In the genomic region with DNA sequence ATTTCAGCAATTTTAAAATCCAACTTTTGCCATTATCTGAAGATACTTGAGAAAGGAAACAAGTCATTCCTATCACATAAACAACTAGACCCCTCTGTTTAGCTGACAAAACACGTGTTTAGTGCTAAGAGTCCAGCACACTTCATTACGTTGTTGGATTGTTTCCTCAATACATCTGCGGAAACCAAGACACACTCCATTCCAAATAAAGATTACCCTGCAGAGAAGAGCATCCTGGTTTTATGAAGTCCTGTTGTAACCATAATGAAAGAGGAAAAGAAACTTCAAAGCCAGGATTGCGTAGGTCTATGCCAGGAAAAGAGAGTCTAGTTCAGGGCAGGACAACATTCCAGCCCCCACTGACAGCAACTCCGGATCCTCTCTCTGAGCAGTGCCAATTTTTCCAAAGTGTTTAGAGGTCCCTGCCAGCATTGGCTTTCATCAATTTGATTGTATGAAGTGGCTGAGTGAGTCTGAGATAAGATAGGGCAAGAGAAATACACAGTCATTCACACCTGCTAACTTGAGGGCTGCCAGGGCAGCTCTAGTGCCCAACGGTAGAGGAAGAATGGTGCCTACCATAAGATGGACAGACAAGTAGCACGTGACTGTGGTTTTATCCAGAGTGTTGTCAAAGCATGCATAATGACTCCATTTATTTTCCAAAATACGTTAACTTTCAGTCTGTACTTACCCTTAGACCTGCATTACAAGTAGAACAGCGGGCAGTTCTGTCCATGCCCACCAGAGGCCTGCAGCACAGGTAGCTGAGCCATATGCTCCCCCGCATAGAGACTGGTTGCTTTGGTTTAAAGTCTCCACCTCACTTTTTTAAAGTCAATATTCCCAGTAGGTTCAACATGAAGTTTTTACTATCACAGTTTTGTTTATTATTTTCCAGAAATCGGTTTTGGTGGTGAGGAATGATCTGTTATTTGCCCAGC, we compare ENCODE assay signal across 1 cellular context.
TF ChIP-seq lines count a peak whose summit lies in the region.

No MANE protein-coding gene starts in this region.

TF ChIP-seq in GM23338, 12 proteins besides CTCF, POLR2A, EP300 and RAD21 (continued from another document):
- TF ChIP-seq, protein P1, sequence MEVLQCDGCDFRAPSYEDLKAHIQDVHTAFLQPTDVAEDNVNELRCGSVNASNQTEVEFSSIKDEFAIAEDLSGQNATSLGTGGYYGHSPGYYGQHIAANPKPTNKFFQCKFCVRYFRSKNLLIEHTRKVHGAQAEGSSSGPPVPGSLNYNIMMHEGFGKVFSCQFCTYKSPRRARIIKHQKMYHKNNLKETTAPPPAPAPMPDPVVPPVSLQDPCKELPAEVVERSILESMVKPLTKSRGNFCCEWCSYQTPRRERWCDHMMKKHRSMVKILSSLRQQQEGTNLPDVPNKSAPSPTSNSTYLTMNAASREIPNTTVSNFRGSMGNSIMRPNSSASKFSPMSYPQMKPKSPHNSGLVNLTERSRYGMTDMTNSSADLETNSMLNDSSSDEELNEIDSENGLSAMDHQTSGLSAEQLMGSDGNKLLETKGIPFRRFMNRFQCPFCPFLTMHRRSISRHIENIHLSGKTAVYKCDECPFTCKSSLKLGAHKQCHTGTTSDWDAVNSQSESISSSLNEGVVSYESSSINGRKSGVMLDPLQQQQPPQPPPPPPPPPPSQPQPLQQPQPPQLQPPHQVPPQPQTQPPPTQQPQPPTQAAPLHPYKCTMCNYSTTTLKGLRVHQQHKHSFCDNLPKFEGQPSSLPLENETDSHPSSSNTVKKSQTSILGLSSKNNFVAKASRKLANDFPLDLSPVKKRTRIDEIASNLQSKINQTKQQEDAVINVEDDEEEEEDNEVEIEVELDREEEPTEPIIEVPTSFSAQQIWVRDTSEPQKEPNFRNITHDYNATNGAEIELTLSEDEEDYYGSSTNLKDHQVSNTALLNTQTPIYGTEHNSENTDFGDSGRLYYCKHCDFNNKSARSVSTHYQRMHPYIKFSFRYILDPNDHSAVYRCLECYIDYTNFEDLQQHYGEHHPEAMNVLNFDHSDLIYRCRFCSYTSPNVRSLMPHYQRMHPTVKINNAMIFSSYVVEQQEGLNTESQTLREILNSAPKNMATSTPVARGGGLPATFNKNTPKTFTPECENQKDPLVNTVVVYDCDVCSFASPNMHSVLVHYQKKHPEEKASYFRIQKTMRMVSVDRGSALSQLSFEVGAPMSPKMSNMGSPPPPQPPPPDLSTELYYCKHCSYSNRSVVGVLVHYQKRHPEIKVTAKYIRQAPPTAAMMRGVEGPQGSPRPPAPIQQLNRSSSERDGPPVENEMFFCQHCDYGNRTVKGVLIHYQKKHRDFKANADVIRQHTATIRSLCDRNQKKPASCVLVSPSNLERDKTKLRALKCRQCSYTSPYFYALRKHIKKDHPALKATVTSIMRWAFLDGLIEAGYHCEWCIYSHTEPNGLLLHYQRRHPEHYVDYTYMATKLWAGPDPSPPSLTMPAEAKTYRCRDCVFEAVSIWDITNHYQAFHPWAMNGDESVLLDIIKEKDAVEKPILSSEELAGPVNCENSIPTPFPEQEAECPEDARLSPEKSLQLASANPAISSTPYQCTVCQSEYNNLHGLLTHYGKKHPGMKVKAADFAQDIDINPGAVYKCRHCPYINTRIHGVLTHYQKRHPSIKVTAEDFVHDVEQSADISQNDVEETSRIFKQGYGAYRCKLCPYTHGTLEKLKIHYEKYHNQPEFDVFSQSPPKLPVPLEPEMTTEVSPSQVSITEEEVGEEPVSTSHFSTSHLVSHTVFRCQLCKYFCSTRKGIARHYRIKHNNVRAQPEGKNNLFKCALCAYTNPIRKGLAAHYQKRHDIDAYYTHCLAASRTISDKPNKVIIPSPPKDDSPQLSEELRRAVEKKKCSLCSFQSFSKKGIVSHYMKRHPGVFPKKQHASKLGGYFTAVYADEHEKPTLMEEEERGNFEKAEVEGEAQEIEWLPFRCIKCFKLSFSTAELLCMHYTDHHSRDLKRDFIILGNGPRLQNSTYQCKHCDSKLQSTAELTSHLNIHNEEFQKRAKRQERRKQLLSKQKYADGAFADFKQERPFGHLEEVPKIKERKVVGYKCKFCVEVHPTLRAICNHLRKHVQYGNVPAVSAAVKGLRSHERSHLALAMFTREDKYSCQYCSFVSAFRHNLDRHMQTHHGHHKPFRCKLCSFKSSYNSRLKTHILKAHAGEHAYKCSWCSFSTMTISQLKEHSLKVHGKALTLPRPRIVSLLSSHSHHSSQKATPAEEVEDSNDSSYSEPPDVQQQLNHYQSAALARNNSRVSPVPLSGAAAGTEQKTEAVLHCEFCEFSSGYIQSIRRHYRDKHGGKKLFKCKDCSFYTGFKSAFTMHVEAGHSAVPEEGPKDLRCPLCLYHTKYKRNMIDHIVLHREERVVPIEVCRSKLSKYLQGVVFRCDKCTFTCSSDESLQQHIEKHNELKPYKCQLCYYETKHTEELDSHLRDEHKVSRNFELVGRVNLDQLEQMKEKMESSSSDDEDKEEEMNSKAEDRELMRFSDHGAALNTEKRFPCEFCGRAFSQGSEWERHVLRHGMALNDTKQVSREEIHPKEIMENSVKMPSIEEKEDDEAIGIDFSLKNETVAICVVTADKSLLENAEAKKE (CRISPR knock-in tag; IDR thresholded peaks at IDR 0.05) = no peak
